31 cellular contexts compared by ENCODE assay signal in the genomic region with DNA sequence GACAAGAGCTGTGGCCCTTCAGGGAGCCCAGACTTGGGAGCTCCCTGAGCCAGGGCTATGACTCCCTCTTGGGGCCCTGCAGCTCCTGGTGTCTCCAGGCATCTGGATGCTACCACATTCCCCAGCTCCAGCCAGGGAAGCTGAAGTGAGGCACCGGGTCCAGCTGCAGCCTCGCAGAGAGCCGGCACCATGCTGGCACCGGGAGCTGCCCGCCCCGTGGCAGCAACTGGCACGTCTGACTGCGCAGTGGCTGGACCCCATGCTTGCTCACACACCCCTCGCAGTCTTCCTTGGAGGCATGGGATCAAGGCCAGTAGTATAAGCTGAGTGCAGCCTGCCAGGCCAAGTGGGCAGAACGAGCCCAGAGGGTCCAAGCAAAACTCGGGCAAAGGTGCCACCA. TPM values are rescaled to one million over a fixed set of nuclear protein-coding genes. Genes with fewer than 3 reads are reported as not detected.
"Had no signal": no experiment of that assay in that cellular context is flagged by ENCODE, and none has a peak within 500 bp of the region (broad histone marks: within the 10 kb centered on the region; RNA-seq: fewer than 3 reads in every experiment).

No MANE protein-coding gene starts in this region.

- H3K4me3 Mint-ChIP-seq: naive thymus-derived CD4-positive, alpha-beta T cell; natural killer cell treated with Interleukin-12 subunit alpha and Interleukin-12 subunit beta and Interleukin-15 and Interleukin-18, amount 100 ng/mL, for 72 hours; stimulated activated memory B cell treated with anti-CD40 and anti-IgM and Interleukin-4, amounts not matched to agents 10 μg/mL and 1 μg/mL and 100 μg/mL, for 72 hours; stimulated activated naive CD8-positive, alpha-beta T cell treated with anti-CD3 and anti-CD28 coated beads, Interleukin-15, amount 100 ng/mL, for 72 hours; type B pancreatic cell had no signal

- H3K9me3 Mint-ChIP-seq: natural killer cell treated with Interleukin-12 subunit alpha and Interleukin-12 subunit beta and Interleukin-15 and Interleukin-18, amount 100 ng/mL, for 72 hours; stimulated activated memory B cell treated with anti-CD40 and anti-IgM and Interleukin-4, amounts not matched to agents 10 μg/mL and 1 μg/mL and 100 μg/mL, for 72 hours; stimulated activated naive CD8-positive, alpha-beta T cell treated with anti-CD3 and anti-CD28 coated beads, Interleukin-15, amount 100 ng/mL, for 72 hours; type B pancreatic cell had no signal

- H3K27ac ChIP-seq: heart left ventricle, left ventricle myocardium inferior, pancreas, psoas muscle, tibial nerve, vagina had no signal

- H3K9me3 ChIP-seq: mucosa of descending colon, pancreas, psoas muscle, vagina had no signal

- H3K27me3 Mint-ChIP-seq: type B pancreatic cell had no signal

- H3K36me3 ChIP-seq: heart left ventricle, left ventricle myocardium inferior, pancreas, vagina had no signal

- ATAC-seq: heart left ventricle; mucosa of descending colon; naive thymus-derived CD4-positive, alpha-beta T cell; natural killer cell treated with Interleukin-12 subunit alpha and Interleukin-12 subunit beta and Interleukin-15 and Interleukin-18, amount 100 ng/mL, for 72 hours; pancreas; psoas muscle; stimulated activated memory B cell treated with anti-CD40 and anti-IgM and Interleukin-4, amounts not matched to agents 10 μg/mL and 1 μg/mL and 100 μg/mL, for 72 hours; stimulated activated naive CD8-positive, alpha-beta T cell treated with anti-CD3 and anti-CD28 coated beads, Interleukin-15, amount 100 ng/mL, for 72 hours had no signal

- FAIRE-seq: pancreas had no signal

- DNase-seq: heart left ventricle; islet precursor cell; left ventricle myocardium inferior; mesendoderm; midbrain; mucosa of descending colon; naive thymus-derived CD4-positive, alpha-beta T cell; nucleus accumbens; pancreas; psoas muscle; stimulated activated CD4-positive, alpha-beta T cell treated with anti-CD3 and anti-CD28 coated beads, Interleukin-1b, Interleukin-23, amount 100 ng/mL, for 48 hours; stimulated activated CD4-positive, alpha-beta T cell treated with anti-CD3 and anti-CD28 coated beads, Interleukin-2, amount 100 ng/mL, for 48 hours; stimulated activated CD4-positive, alpha-beta T cell treated with anti-CD3 and anti-CD28 coated beads, Interleukin-4, amount 100 ng/mL, for 4 hours; stimulated activated CD8-positive, alpha-beta memory T cell treated with anti-CD3 and anti-CD28 coated beads, Interleukin-4, amount 100 ng/mL, for 48 hours; stimulated activated naive CD4-positive, alpha-beta T cell treated with Interleukin-2 at 50 U/mL for 16 hours; stimulated activated naive CD8-positive, alpha-beta T cell treated with anti-CD3 and anti-CD28 coated beads, Interleukin-15, amount 100 ng/mL, for 72 hours; substantia nigra had no signal

- H3K27ac Mint-ChIP-seq: naive thymus-derived CD4-positive, alpha-beta T cell; natural killer cell treated with Interleukin-12 subunit alpha and Interleukin-12 subunit beta and Interleukin-15 and Interleukin-18, amount 100 ng/mL, for 72 hours; stimulated activated memory B cell treated with anti-CD40 and anti-IgM and Interleukin-4, amounts not matched to agents 10 μg/mL and 1 μg/mL and 100 μg/mL, for 72 hours; type B pancreatic cell had no signal

- H3K27me3 ChIP-seq: pancreas, vagina had no signal

- H3K4me2 ChIP-seq: smooth muscle cell had no signal

- H3K36me3 Mint-ChIP-seq: natural killer cell treated with Interleukin-12 subunit alpha and Interleukin-12 subunit beta and Interleukin-15 and Interleukin-18, amount 100 ng/mL, for 72 hours; stimulated activated memory B cell treated with anti-CD40 and anti-IgM and Interleukin-4, amounts not matched to agents 10 μg/mL and 1 μg/mL and 100 μg/mL, for 72 hours had no signal

- H3K4me3 ChIP-seq: heart left ventricle, left ventricle myocardium inferior, lung, mucosa of descending colon, pancreas, psoas muscle, smooth muscle cell, tibial nerve, vagina had no signal

- H3K4me1 ChIP-seq: heart left ventricle, left ventricle myocardium inferior, pancreas, psoas muscle, tibial nerve, vagina had no signal

RNA-seq across cellular contexts. Expression of gene IGFL4, which starts 7.4 kb away (rescaled TPM):
- total RNA-seq: heart left ventricle; kidney epithelial cell; left ventricle myocardium inferior; lung; mucosa of descending colon; naive thymus-derived CD4-positive, alpha-beta T cell; natural killer cell treated with Interleukin-12 subunit alpha and Interleukin-12 subunit beta and Interleukin-15 and Interleukin-18, amount 100 ng/mL, for 72 hours; osteoblast; psoas muscle; vagina had no signal
- polyA plus RNA-seq: heart left ventricle; lung; naive thymus-derived CD4-positive, alpha-beta T cell; psoas muscle; smooth muscle cell; urinary bladder had no signal

RNA-seq across cellular contexts. Expression of gene PGLYRP1, which starts 10.5 kb away (rescaled TPM):
- total RNA-seq: kidney epithelial cell; left ventricle myocardium inferior; lower leg skin; mucosa of descending colon; myocyte; naive thymus-derived CD4-positive, alpha-beta T cell; natural killer cell treated with Interleukin-12 subunit alpha and Interleukin-12 subunit beta and Interleukin-15 and Interleukin-18, amount 100 ng/mL, for 72 hours; osteoblast; smooth muscle cell; temporal lobe; tibial nerve; urinary bladder; vagina had no signal
- polyA plus RNA-seq: naive thymus-derived CD4-positive, alpha-beta T cell; neural cell; pancreas; smooth muscle cell had no signal

RNA-seq across cellular contexts. Expression of gene NOVA2, which starts 59.7 kb away (rescaled TPM):
- total RNA-seq: myocyte; natural killer cell treated with Interleukin-12 subunit alpha and Interleukin-12 subunit beta and Interleukin-15 and Interleukin-18, amount 100 ng/mL, for 72 hours; osteoblast had no signal
- polyA plus RNA-seq: naive thymus-derived CD4-positive, alpha-beta T cell had no signal
